In genomic region chr3:66830301-66830700, GRCh38 we compare ENCODE assay signal across 30 cellular contexts.
"Had no signal": no experiment of that assay in that cellular context is flagged by ENCODE, and none has a peak within 500 bp of the region (broad histone marks: within the 10 kb centered on the region; RNA-seq: fewer than 3 reads in every experiment).

No MANE protein-coding gene starts in this region.

- H3K27ac ChIP-seq: cardiac muscle cell, KMS-11, PC-9, RWPE1 had no signal

- H3K27me3 ChIP-seq: cardiac muscle cell had no signal

- H3K36me3 ChIP-seq: cardiac muscle cell had no signal

- H3K9ac ChIP-seq: KMS-11 had no signal

- DNase-seq: activated B cell treated with CpG ODN at 0.5 μM for 24 hours; activated CD4-positive, alpha-beta memory T cell treated with anti-CD3 and anti-CD28 coated beads, Interleukin-2, amount 10 ng/mL, durations not matched to agents 7 days and 5 days; activated CD4-positive, alpha-beta T cell treated with anti-CD3 and anti-CD28 coated beads for 4 hours; activated CD4-positive, CD25-positive, alpha-beta regulatory T cell treated with anti-CD3 and anti-CD28 coated beads, Interleukin-2, amount 50 U/mL, for 72 hours; activated CD8-positive, alpha-beta memory T cell treated with anti-CD3 and anti-CD28 coated beads for 24 hours; activated CD8-positive, alpha-beta memory T cell treated with anti-CD3 and anti-CD28 coated beads, Interleukin-2, amount 10 ng/mL, durations not matched to agents 7 days and 5 days; activated CD8-positive, alpha-beta memory T cell treated with anti-CD3 and anti-CD28 coated beads, Interleukin-2, amount 50 U/mL, for 48 hours; activated effector memory CD4-positive, alpha-beta T cell treated with Interleukin-2 at 50 U/mL for 16 hours; activated naive CD4-positive, alpha-beta T cell treated with anti-CD3 and anti-CD28 coated beads, Interleukin-2, amount 10 ng/mL, durations not matched to agents 7 days and 5 days; activated naive CD8-positive, alpha-beta T cell treated with anti-CD3 and anti-CD28 coated beads, Interleukin-2, amount 50 U/mL, for 24 hours; activated T-cell treated with anti-CD3 and anti-CD28 coated beads, Interleukin-2, amount 50 U/mL, for 48 hours; anterior cingulate cortex; NCI-H1092 treated with DMSO at 0.1 percent for 48 hours; NCI-H1417 treated with DMSO at 0.1 percent for 48 hours; NCI-H187 treated with DMSO at 0.1 percent for 48 hours; NCI-H2081; NCI-H226; NCI-H446 treated with DMSO at 0.1 percent for 48 hours; NCI-H524; NCI-H69; NCI-H82; PC-9; SW 1271; T-helper 1 cell; T-helper 2 cell; T1000 had no signal

- ATAC-seq: activated CD8-positive, alpha-beta memory T cell treated with anti-CD3 and anti-CD28 coated beads, Interleukin-2, amount 10 ng/mL, durations not matched to agents 7 days and 5 days; activated naive CD8-positive, alpha-beta T cell treated with anti-CD3 and anti-CD28 coated beads, Interleukin-2, amount 50 U/mL, for 24 hours; Right ventricle myocardium inferior had no signal

- H3K4me2 ChIP-seq: KMS-11, PC-9 had no signal

- H2AFZ ChIP-seq: PC-9 had no signal

- H3K4me3 ChIP-seq: cardiac muscle cell, PC-9 had no signal
